11 cellular contexts compared by ENCODE assay signal in the genomic region with DNA sequence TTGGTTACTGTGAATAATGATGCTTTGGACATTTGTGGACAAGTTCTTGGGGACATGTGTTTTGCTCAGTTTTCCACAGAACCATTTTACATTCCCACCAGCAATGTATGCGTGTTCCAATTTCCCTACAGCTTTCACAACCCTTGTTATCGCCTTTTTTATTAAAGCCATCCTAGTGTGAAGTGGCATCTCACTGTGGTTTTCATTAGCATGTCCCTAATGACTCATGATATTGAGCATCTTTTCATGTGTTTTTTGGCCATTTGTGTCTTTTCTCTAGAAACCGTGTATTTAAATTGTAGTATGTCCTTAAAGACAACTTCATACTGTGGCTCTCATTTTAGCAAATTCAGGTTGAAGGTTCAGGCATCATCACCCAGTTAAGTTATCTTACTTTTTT.
DNase-seq lines count a peak whose midpoint lies in the region; ATAC-seq and TF ChIP-seq lines count a peak whose summit lies in the region.
"Had no signal": no experiment of that assay in that cellular context is flagged by ENCODE, and none has a peak within 500 bp of the region (broad histone marks: within the 10 kb centered on the region; RNA-seq: fewer than 3 reads in every experiment).

No MANE protein-coding gene starts in this region.

- CTCF ChIA-PET in HEK293T (lab: Yijun Ruan, JAX): no interaction called here

- H3K4me1 Mint-ChIP-seq in activated naive CD4-positive, alpha-beta T cell treated with anti-CD3 and anti-CD28 coated beads, Interleukin-2, amount 50 U/mL, for 24 hours: peaks cover 31% of the 10 kb centered on the region

- peaks cover 7% of the 10 kb centered on the region for H3K36me3 Mint-ChIP-seq in activated naive CD4-positive, alpha-beta T cell treated with anti-CD3 and anti-CD28 coated beads, Interleukin-2, amount 50 U/mL, for 24 hours

- H3K9me3 Mint-ChIP-seq in activated naive CD4-positive, alpha-beta T cell treated with anti-CD3 and anti-CD28 coated beads, Interleukin-2, amount 50 U/mL, for 24 hours: no peaks in the 10 kb centered on the region

- H3K27ac Mint-ChIP-seq in activated naive CD4-positive, alpha-beta T cell treated with anti-CD3 and anti-CD28 coated beads, Interleukin-2, amount 50 U/mL, for 24 hours: peak overlapping the region; percentile 84

- H3K4me3 Mint-ChIP-seq in activated naive CD4-positive, alpha-beta T cell treated with anti-CD3 and anti-CD28 coated beads, Interleukin-2, amount 50 U/mL, for 24 hours: peak overlapping the region; percentile 40

- H3K9me3 ChIP-seq in OCI-LY3 (ENCODE audit: insufficient read depth, low read length) (no peaks in the 10 kb centered on the region), gastroesophageal sphincter (no peaks in the 10 kb centered on the region), tibial nerve (no peaks in the 10 kb centered on the region), tibial artery (no peaks in the 10 kb centered on the region)
- no peaks in the 10 kb centered on the region for H3K9me3 ChIP-seq in effector memory CD4-positive, alpha-beta T cell (ENCODE audit: control insufficient read depth, low read length)
- H3K9me3 ChIP-seq: lower lobe of right lung, SJSA1 had no signal

- no peaks in the 10 kb centered on the region for H3K27me3 ChIP-seq in OCI-LY3 (ENCODE audit: low read depth, low read length)
- H3K27me3 ChIP-seq in gastroesophageal sphincter: no peaks in the 10 kb centered on the region
- no peaks in the 10 kb centered on the region for H3K27me3 ChIP-seq in tibial nerve
- no peaks in the 10 kb centered on the region for H3K27me3 ChIP-seq in effector memory CD4-positive, alpha-beta T cell (replicated peaks; ENCODE audit: control insufficient read depth, insufficient read depth, low read length, poor library complexity, severe bottlenecking)
- no peaks in the 10 kb centered on the region for H3K27me3 ChIP-seq in tibial artery
- H3K27me3 ChIP-seq: SJSA1 had no signal

- H3K4me2 ChIP-seq in OCI-LY3 (ENCODE audit: low read length): peak overlapping the region; percentile 38

- peaks cover 45% of the 10 kb centered on the region for H3K4me1 ChIP-seq in OCI-LY3 (ENCODE audit: low read length)
- peaks cover 59 to 98% (median 59%) of the 10 kb centered on the region in 3 donors for H3K4me1 ChIP-seq in gastroesophageal sphincter
- H3K4me1 ChIP-seq in tibial nerve: peaks cover 7 to 93% (median 50%) of the 10 kb centered on the region in 4 donors
- no peaks in the 10 kb centered on the region for H3K4me1 ChIP-seq in effector memory CD4-positive, alpha-beta T cell (ENCODE audit: control insufficient read depth, insufficient read depth, low read length, poor library complexity, severe bottlenecking)
- H3K4me1 ChIP-seq in tibial artery: peaks cover 0 to 35% (median 26%) of the 10 kb centered on the region in 4 donors

- peak overlapping the region; percentile 9; the same call in 1 of the 2 replicates for H3K4me3 ChIP-seq in OCI-LY3 (ENCODE audit: low read length)
- H3K4me3 ChIP-seq in gastroesophageal sphincter: no peak overlapping the region
- H3K4me3 ChIP-seq in tibial nerve: no peak overlapping the region
- no peak overlapping the region for H3K4me3 ChIP-seq in effector memory CD4-positive, alpha-beta T cell (ENCODE audit: insufficient read depth, low read depth, low read length, poor library complexity, severe bottlenecking)
- no peak overlapping the region for H3K4me3 ChIP-seq in tibial artery
- H3K4me3 ChIP-seq: lower lobe of right lung, SJSA1, skin epidermis had no signal

- H3K9ac ChIP-seq in OCI-LY3 (ENCODE audit: low read length): no peak overlapping the region

- no peaks in the 10 kb centered on the region for H4K20me1 ChIP-seq in OCI-LY3 (ENCODE audit: insufficient read depth, low read length)

- TF ChIP-seq POLR2A in gastroesophageal sphincter (IDR thresholded peaks at IDR 0.05): no peak
- TF ChIP-seq POLR2A in tibial nerve (IDR thresholded peaks at IDR 0.05): no peak

- H3K27ac ChIP-seq in OCI-LY3 (ENCODE audit: low read length) (no peak overlapping the region), gastroesophageal sphincter (peak overlapping the region; percentile 80 to 94 (median 81)), tibial nerve (peak overlapping the region in 3 of 4 donors; percentile 57 to 84 (median 71)), tibial artery (no peak overlapping the region)
- no peak overlapping the region for H3K27ac ChIP-seq in effector memory CD4-positive, alpha-beta T cell (ENCODE audit: insufficient read depth, low read length, poor library complexity, severe bottlenecking)
- H3K27ac ChIP-seq: SJSA1 had no signal

- WGBS in gastroesophageal sphincter (ENCODE audit: low coverage in 1 of 2), 2 donors: 50 to 79% methylated on average over 2 to 3 of the region's 3 CpGs
- WGBS in tibial nerve, 2 donors: 77 to 80% methylated on average over 3 of the region's 3 CpGs

- DNase-seq in activated naive CD4-positive, alpha-beta T cell treated with anti-CD3 and anti-CD28 coated beads, Interleukin-2, amount 50 U/mL, for 16 hours: no peak
- DNase-seq in tibial nerve (ENCODE audit: low spot score in 2 of 2) (no peak), HEK293T (ENCODE audit: extremely low spot score) (no peak), tibial artery (no peak)
- no peak for DNase-seq in effector memory CD4-positive, alpha-beta T cell
- DNase-seq: lower lobe of right lung had no signal

- no peak for TF ChIP-seq CTCF in OCI-LY3 (IDR thresholded peaks at IDR 0.05; ENCODE audit: low read depth, low read length)
- TF ChIP-seq CTCF in gastroesophageal sphincter (IDR thresholded peaks at IDR 0.05): no peak
- no peak for TF ChIP-seq CTCF in tibial nerve (IDR thresholded peaks at IDR 0.05)
- TF ChIP-seq CTCF in tibial artery (IDR thresholded peaks at IDR 0.05): no peak

- no peak overlapping the region for H2AFZ ChIP-seq in OCI-LY3 (ENCODE audit: low read depth, low read length)

- no peak for ATAC-seq in gastroesophageal sphincter

- intact Hi-C loops in tibial artery (cut with DNase I; ENCODE audit: low total_unique reads): no loop called here

- H3K79me2 ChIP-seq in OCI-LY3 (ENCODE audit: low read length): no peaks in the 10 kb centered on the region

- no peaks in the 10 kb centered on the region for H3K27me3 Mint-ChIP-seq in activated naive CD4-positive, alpha-beta T cell treated with anti-CD3 and anti-CD28 coated beads, Interleukin-2, amount 50 U/mL, for 24 hours

- POLR2A ChIA-PET in HEK293T (lab: Yijun Ruan, JAX): no interaction called here

- H3K36me3 ChIP-seq in OCI-LY3 (replicated peaks; ENCODE audit: low read depth, low read length) (no peaks in the 10 kb centered on the region), gastroesophageal sphincter (peaks cover 0 to 4% of the 10 kb centered on the region in 2 donors), tibial nerve (no peaks in the 10 kb centered on the region), tibial artery (no peaks in the 10 kb centered on the region)
- no peaks in the 10 kb centered on the region for H3K36me3 ChIP-seq in effector memory CD4-positive, alpha-beta T cell (ENCODE audit: control insufficient read depth, insufficient read depth, low read length)
- H3K36me3 ChIP-seq: SJSA1 had no signal

- TF ChIP-seq EP300 in gastroesophageal sphincter (IDR thresholded peaks at IDR 0.05) (no peak), tibial nerve (IDR thresholded peaks at IDR 0.05) (no peak)

TF ChIP-seq in HEK293T, 16 proteins besides CTCF, POLR2A, EP300 and RAD21:
- no peak for TF ChIP-seq L3MBTL2 (conservative IDR thresholded peaks at IDR 0.05)

Comparison
In these comparisons a context has a peak if more than half of its experiments do, and no peak if none do; other contexts are left out.
1. H3K27ac ChIP-seq: peak in gastroesophageal sphincter (4 of 4) and tibial nerve (3 of 4); none in OCI-LY3 (single experiment), effector memory CD4-positive, alpha-beta T cell (single experiment) and tibial artery (0 of 2).